Comparison of ENCODE assay signal across 8 cellular contexts in genomic region chr3:190513409-190514162, GRCh38. TPM values are rescaled to one million over a fixed set of nuclear protein-coding genes. Genes with fewer than 3 reads are reported as not detected.
DNase-seq lines count a peak whose midpoint lies in the region; ATAC-seq and TF ChIP-seq lines count a peak whose summit lies in the region.

Gene IL1RAP, plus strand, starts transcription at chr3:190514085. Its CDS starts 50,205 bp downstream, at chr3:190564290.

- H3K27ac ChIP-seq in coronary artery: peak within 1 kb of the TSS; percentile 67 to 88

- TF ChIP-seq POLR2A in GM18951 (IDR thresholded peaks at IDR 0.05; ENCODE audit: extremely low read depth, insufficient read depth, insufficient read length): peak; percentile 39

- TF ChIP-seq CTCF in coronary artery (IDR thresholded peaks at IDR 0.05): peak; percentile 72

- in situ Hi-C loops in GM18951 (cut with MboI; ENCODE audit: low sequenced_read_pairs, unreplicated experiment): no loop called here

- peak within 1 kb of the TSS; percentile 91 for H3K4me3 ChIP-seq in coronary artery

- ATAC-seq in HG03280 (IDR thresholded peaks at IDR 0.05; ENCODE audit: unreplicated experiment) (peak; percentile 99), left lobe of liver (peak; percentile 91)

- peak; percentile 97 for DNase-seq in AG20443 (ENCODE audit: low spot score)
- DNase-seq in NCI-H510A (lab: John Stamatoyannopoulos, UW): peak; percentile 86
- peak; percentile 89 for DNase-seq in activated CD4-positive, alpha-beta T cell treated with anti-CD3 and anti-CD28 coated beads for 48 hours
- peak; percentile 91 for DNase-seq in coronary artery (ENCODE audit: low spot score)
- peak; percentile 97 for DNase-seq in left lobe of liver (ENCODE audit: low spot score)
- DNase-seq in stimulated activated CD4-positive, alpha-beta T cell treated with anti-CD3 and anti-CD28 coated beads, Interleukin-2, amount 100 ng/mL, for 24 hours: peak; percentile 86 to 88

RNA-seq across cellular contexts. Expression of gene IL1RAP, which starts in this region (rescaled TPM):
- 52.6 TPM for total RNA-seq in left lobe of liver

Comparison
In these comparisons a context has a peak if more than half of its experiments do, and no peak if none do; other contexts are left out.
1. Peak in every context shown above with its lines: DNase-seq, ATAC-seq, H3K4me3 ChIP-seq and H3K27ac ChIP-seq.